Comparison of ENCODE assay signal across 10 cellular contexts in genomic region chr3:197487911-197488391, GRCh38.
DNase-seq lines count a peak whose midpoint lies in the region; ATAC-seq, FAIRE-seq and TF ChIP-seq lines count a peak whose summit lies in the region.
"Had no signal": no experiment of that assay in that cellular context is flagged by ENCODE, and none has a peak within 500 bp of the region (broad histone marks: within the 10 kb centered on the region; RNA-seq: fewer than 3 reads in every experiment).

No MANE protein-coding gene starts in this region.

- H3K27me3 ChIP-seq in body of pancreas, result no peaks in the 10 kb centered on the region
- H3K27me3 ChIP-seq: upper lobe of left lung had no signal

- no peak overlapping the region for H3K27ac ChIP-seq in body of pancreas
- H3K27ac ChIP-seq: upper lobe of left lung had no signal

- H3K4me3 ChIP-seq in body of pancreas, result no peak overlapping the region
- H3K4me3 ChIP-seq: upper lobe of left lung had no signal

- DNase-seq in SHP77 (lab: John Stamatoyannopoulos, UW) (peak; percentile 33 to 48), SHP77 treated with DMSO at 0.1 percent for 48 hours (lab: John Stamatoyannopoulos, UW) (no peak), body of pancreas (peak in 3 of 4 donors; percentile 49 to 66 (median 53)), urothelium cell line (ENCODE audit: low spot score) (peak; percentile 83), putamen (ENCODE audit: low spot score) (no peak)
- DNase-seq: Kasumi-1, upper lobe of left lung had no signal

- ATAC-seq in body of pancreas (peak; percentile 63), GM21737 (IDR thresholded peaks at IDR 0.05; ENCODE audit: unreplicated experiment) (no peak), HG02610 (IDR thresholded peaks at IDR 0.05; ENCODE audit: unreplicated experiment) (no peak)

- no peaks in the 10 kb centered on the region for H3K36me3 ChIP-seq in body of pancreas (replicated peaks in 1 of 2; ENCODE audit: insufficient read depth in 1 of 2, low read depth in 2 of 2)
- H3K36me3 ChIP-seq: upper lobe of left lung had no signal

- FAIRE-seq in islet of Langerhans (lab: Jason Lieb, UNC), result peak; percentile 98
- no peak for FAIRE-seq in urothelium cell line (lab: Jason Lieb, UNC)

- no peak for TF ChIP-seq CTCF in body of pancreas (IDR thresholded peaks at IDR 0.05)

- intact Hi-C loops in body of pancreas (cut with DNase I), result no loop called here

- 52 to 59% methylated on average over 8 of the region's 8 CpGs for WGBS in body of pancreas, 2 donors

- TF ChIP-seq POLR2A in body of pancreas (IDR thresholded peaks at IDR 0.05), result no peak

- no peaks in the 10 kb centered on the region for H3K4me1 ChIP-seq in body of pancreas
- H3K4me1 ChIP-seq: upper lobe of left lung had no signal

- no peaks in the 10 kb centered on the region for H3K9me3 ChIP-seq in body of pancreas
- H3K9me3 ChIP-seq: upper lobe of left lung had no signal

Comparison
In these comparisons a context has a peak if more than half of its experiments do, and no peak if none do; other contexts are left out.
1. DNase-seq: peak in SHP77 (2 of 2), body of pancreas (3 of 4) and urothelium cell line (single experiment); none in SHP77 treated with DMSO at 0.1 percent for 48 hours (single experiment) and putamen (single experiment).